In genomic region chr4:151541438-151542071, GRCh38 we compare ENCODE assay signal across 10 cellular contexts.
DNase-seq lines count a peak whose midpoint lies in the region; ATAC-seq, FAIRE-seq and TF ChIP-seq lines count a peak whose summit lies in the region.
"Had no signal": no experiment of that assay in that cellular context is flagged by ENCODE, and none has a peak within 500 bp of the region (broad histone marks: within the 10 kb centered on the region; RNA-seq: fewer than 3 reads in every experiment).

No MANE protein-coding gene starts in this region.

- peak; percentile 12 for DNase-seq in HFF-Myc (ENCODE audit: extremely low read depth, low read depth)
- peak; percentile 10 for DNase-seq in RCC 7860 (ENCODE audit: low spot score)
- peak; percentile 69 for DNase-seq in fibroblast of peridontal ligament (ENCODE audit: extremely low read depth)
- DNase-seq in stromal cell of bone marrow (ENCODE audit: low read depth), result peak; percentile 74
- no peak for DNase-seq in GM19239 (ENCODE audit: insufficient read length, low spot score)
- no peak for DNase-seq in hippocampal formation (lab: John Stamatoyannopoulos, UW)
- DNase-seq: stimulated activated CD4-positive, alpha-beta T cell treated with anti-CD3 and anti-CD28 coated beads, Interleukin-15, amount 100 ng/mL, for 24 hours had no signal

- ATAC-seq in HG03175 (IDR thresholded peaks at IDR 0.05; ENCODE audit: unreplicated experiment) (no peak), GM18502 (IDR thresholded peaks at IDR 0.05; ENCODE audit: poor library complexity, unreplicated experiment) (no peak)

- no peak overlapping the region for H3K4me3 ChIP-seq in HFF-Myc (replicated peaks; ENCODE audit: low read depth, low read length)

- FAIRE-seq in RCC 7860 (lab: Jason Lieb, UNC), result no peak
- FAIRE-seq in GM19239 (lab: Jason Lieb, UNC), result no peak
- FAIRE-seq: TTC549 had no signal

- TF ChIP-seq CTCF in HFF-Myc (IDR thresholded peaks at IDR 0.05; ENCODE audit: low read depth, low read length, missing control alignments), result no peak

Comparison
In these comparisons a context has a peak if more than half of its experiments do, and no peak if none do; other contexts are left out.
1. DNase-seq: peak in HFF-Myc (single experiment), RCC 7860 (single experiment), fibroblast of peridontal ligament (single experiment) and stromal cell of bone marrow (single experiment); none in GM19239 (single experiment) and hippocampal formation (0 of 2).